ENCODE assay signal across 9 cellular contexts in genomic region chr16:634996-635395, GRCh38. TPM values are rescaled to one million over a fixed set of nuclear protein-coding genes. Genes with fewer than 3 reads are reported as not detected.
DNase-seq lines count a peak whose midpoint lies in the region; ATAC-seq and TF ChIP-seq lines count a peak whose summit lies in the region.
"Had no signal": no experiment of that assay in that cellular context is flagged by ENCODE, and none has a peak within 500 bp of the region (broad histone marks: within the 10 kb centered on the region; RNA-seq: fewer than 3 reads in every experiment).

No MANE protein-coding gene starts in this region.

- H4K91ac ChIP-seq in mesenchymal stem cell (ENCODE audit: low read length), result peak overlapping the region; percentile 39

- in situ Hi-C loops in HAP-1 (cut with MboI; ENCODE audit: low sequenced_read_pairs), result no loop called here

- CTCF ChIA-PET in A673 (lab: Charles Lee), result no interaction called here

- no peak overlapping the region for H3K18ac ChIP-seq in mesenchymal stem cell (ENCODE audit: low read depth in 1 of 2, low read length in 2 of 2)

- peak overlapping the region; percentile 66 for H3K27ac Mint-ChIP-seq in activated naive CD8-positive, alpha-beta T cell treated with anti-CD3 and anti-CD28 coated beads for 36 hours

- H3K4me3 Mint-ChIP-seq in activated naive CD8-positive, alpha-beta T cell treated with anti-CD3 and anti-CD28 coated beads for 36 hours, result peak overlapping the region; percentile 87

- POLR2A ChIA-PET in A673 (lab: Charles Lee; ENCODE audit: low non-redundant PET), result no interaction called here

- H3K9me3 ChIP-seq in A673 (ENCODE audit: low read depth, low read length, poor library complexity, severe bottlenecking), result no peaks in the 10 kb centered on the region
- no peaks in the 10 kb centered on the region for H3K9me3 ChIP-seq in HAP-1
- H3K9me3 ChIP-seq in mesenchymal stem cell (ENCODE audit: control insufficient read depth, low read length), result no peaks in the 10 kb centered on the region
- H3K9me3 ChIP-seq: uterus had no signal

- H3K27me3 Mint-ChIP-seq in activated naive CD8-positive, alpha-beta T cell treated with anti-CD3 and anti-CD28 coated beads for 36 hours, result peaks cover 5% of the 10 kb centered on the region

- H3K4me3 ChIP-seq in A673 (ENCODE audit: low read depth, low read length, poor library complexity, severe bottlenecking), result peak overlapping the region; percentile 95
- peak overlapping the region; percentile 93 for H3K4me3 ChIP-seq in HAP-1
- H3K4me3 ChIP-seq in mesenchymal stem cell (ENCODE audit: insufficient read depth in 1 of 2, low read depth in 1 of 2, low read length in 2 of 2), result peak overlapping the region in 1 of 2 experiments; percentile 81

- H3K23ac ChIP-seq in mesenchymal stem cell (ENCODE audit: low read length in 2 of 2), result no peak overlapping the region

- no peak for ATAC-seq in left colon
- ATAC-seq in HG02981 (IDR thresholded peaks at IDR 0.05; ENCODE audit: unreplicated experiment), result no peak

- no peak overlapping the region for H3K14ac ChIP-seq in mesenchymal stem cell (ENCODE audit: low read length in 2 of 2)

- H3K4ac ChIP-seq in mesenchymal stem cell (ENCODE audit: low read depth in 1 of 2, low read length in 2 of 2), result no peak overlapping the region

- no peak overlapping the region for H3K4me2 ChIP-seq in mesenchymal stem cell (ENCODE audit: low read length, poor library complexity, severe bottlenecking)

- H2BK15ac ChIP-seq in mesenchymal stem cell (ENCODE audit: low read depth, poor library complexity, severe bottlenecking), result no peak overlapping the region

- intact Hi-C loops in A673 (cut with micrococcal nuclease; ENCODE audit: unreplicated experiment), result loop anchor here (5.0 kb wide), 1 partner anchor 48 kb away; no protein-coding TSS in a partner anchor
- intact Hi-C loops in left colon (cut with DNase I, micrococcal nuclease), result no loop called here

- no peak overlapping the region for H2BK5ac ChIP-seq in mesenchymal stem cell (ENCODE audit: low read depth, low read length, poor library complexity, severe bottlenecking)

- H3K4me1 ChIP-seq in A673 (ENCODE audit: insufficient read depth, low read length, poor library complexity, severe bottlenecking) (no peaks in the 10 kb centered on the region), HAP-1 (peaks cover 5% of the 10 kb centered on the region; the same call in 1 of the 2 replicates), mesenchymal stem cell (ENCODE audit: control insufficient read depth, insufficient read depth, low read depth, low read length) (peaks cover 43% of the 10 kb centered on the region)

- no peaks in the 10 kb centered on the region for H3K9me3 Mint-ChIP-seq in activated naive CD8-positive, alpha-beta T cell treated with anti-CD3 and anti-CD28 coated beads for 36 hours

- no TSS peak for BruUV-seq in A673 (replicated peaks; lab: Mats Ljungman, UMichigan)

- no peaks in the 10 kb centered on the region for H3K27me3 ChIP-seq in A673 (replicated peaks; ENCODE audit: insufficient read depth, low read depth, low read length, poor library complexity)
- H3K27me3 ChIP-seq in HAP-1 (ENCODE audit: low read depth), result no peaks in the 10 kb centered on the region
- no peaks in the 10 kb centered on the region for H3K27me3 ChIP-seq in mesenchymal stem cell (ENCODE audit: control insufficient read depth in 1 of 2, insufficient read depth in 1 of 2, low read length in 2 of 2)
- H3K27me3 ChIP-seq: uterus had no signal

- H2AFZ ChIP-seq in mesenchymal stem cell (ENCODE audit: low read depth, low read length), result no peak overlapping the region

- DNase-seq in A673 (ENCODE audit: low spot score), result no peak
- no peak for DNase-seq in HAP-1 (ENCODE audit: low spot score in 2 of 2)
- DNase-seq in activated naive CD8-positive, alpha-beta T cell treated with anti-CD3 and anti-CD28 coated beads for 36 hours, result no peak
- DNase-seq in mesenchymal stem cell, result no peak
- DNase-seq in NCI-H2227 (lab: John Stamatoyannopoulos, UW; ENCODE audit: unreplicated experiment), result no peak
- no peak for DNase-seq in left colon
- DNase-seq in dermis blood vessel endothelial cell, result no peak
- DNase-seq: uterus had no signal

- H2BK120ac ChIP-seq in mesenchymal stem cell (ENCODE audit: low read depth, low read length), result no peak overlapping the region

- TF ChIP-seq CTCF in A673 (conservative IDR thresholded peaks at IDR 0.05; ENCODE audit: low read depth, low read length), result no peak

- H4K8ac ChIP-seq in mesenchymal stem cell (ENCODE audit: low read length), result peak overlapping the region; percentile 8

- H3K36me3 Mint-ChIP-seq in activated naive CD8-positive, alpha-beta T cell treated with anti-CD3 and anti-CD28 coated beads for 36 hours, result peaks cover 5% of the 10 kb centered on the region

- no peak overlapping the region for H2BK12ac ChIP-seq in mesenchymal stem cell (ENCODE audit: low read length in 2 of 2)

- peaks cover 19% of the 10 kb centered on the region for H3K79me1 ChIP-seq in mesenchymal stem cell (replicated peaks; ENCODE audit: low read length, poor library complexity, severe bottlenecking)

- H3K36me3 ChIP-seq in A673 (ENCODE audit: insufficient read depth, low read length, poor library complexity, severe bottlenecking) (no peaks in the 10 kb centered on the region), HAP-1 (replicated peaks) (peaks cover 16% of the 10 kb centered on the region), mesenchymal stem cell (ENCODE audit: control insufficient read depth in 1 of 2, insufficient read depth in 2 of 2, low read depth in 1 of 2, low read length in 2 of 2) (peaks cover 3 to 33% of the 10 kb centered on the region in 2 experiments)
- H3K36me3 ChIP-seq: uterus had no signal

- peak overlapping the region; percentile 91 for H3K9ac ChIP-seq in mesenchymal stem cell (ENCODE audit: low read length)

- 91% methylated on average over 7 of the region's 7 CpGs for WGBS in mesenchymal stem cell

- H2AK5ac ChIP-seq in mesenchymal stem cell (ENCODE audit: low read length, severe bottlenecking), result no peak overlapping the region

- H3K27ac ChIP-seq in A673 (ENCODE audit: low read depth, low read length, poor library complexity, severe bottlenecking), result peak overlapping the region; percentile 94
- no peak overlapping the region for H3K27ac ChIP-seq in mesenchymal stem cell (ENCODE audit: low read length, poor library complexity, severe bottlenecking)

- H3K4me1 Mint-ChIP-seq in activated naive CD8-positive, alpha-beta T cell treated with anti-CD3 and anti-CD28 coated beads for 36 hours, result peaks cover 7% of the 10 kb centered on the region

RNA-seq across cellular contexts. Expression of gene METTL26, which starts 1.1 kb away (rescaled TPM):
- total RNA-seq in A673 (2021) (136 and 138 TPM in 2 replicates), left colon (10 to 100 TPM; 42.0 to 52.0 TPM), dermis blood vessel endothelial cell (76.4 and 83.6 TPM in 2 replicates)
- 100 to 1,000 TPM; 127 to 128 TPM for total RNA-seq in activated naive CD8-positive, alpha-beta T cell treated with anti-CD3 and anti-CD28 coated beads for 36 hours
- polyA plus RNA-seq in mesenchymal stem cell (2013, experiment 1 of 2), result 58.3 TPM
- polyA plus RNA-seq in mesenchymal stem cell (2013, experiment 2 of 2), result 56.5 TPM

RNA-seq across cellular contexts. Expression of gene WFIKKN1, which starts 4.2 kb away (rescaled TPM):
- total RNA-seq in A673 (2021) (1.7 and 1.8 TPM in 2 replicates), left colon (1 to 10 TPM in 1 of 2 donors, under 1 TPM in 1; 0.64 to 3.6 TPM), dermis blood vessel endothelial cell (0.14 and 0.17 TPM in 2 replicates)
- total RNA-seq in activated naive CD8-positive, alpha-beta T cell treated with anti-CD3 and anti-CD28 coated beads for 36 hours, result under 1 TPM in 1 of 2 experiments, not detected in 1; 0.10 TPM
- polyA plus RNA-seq in mesenchymal stem cell (2013, experiment 1 of 2), result 0.15 TPM
- polyA plus RNA-seq in mesenchymal stem cell (2013, experiment 2 of 2), result 0.23 TPM

RNA-seq across cellular contexts. Expression of gene MCRIP2, which starts 6.6 kb away (rescaled TPM):
- total RNA-seq in A673 (2021), result 22.4 and 27.1 TPM in 2 replicates
- total RNA-seq in activated naive CD8-positive, alpha-beta T cell treated with anti-CD3 and anti-CD28 coated beads for 36 hours, result 10 to 100 TPM; 56.0 to 60.3 TPM
- 27.2 TPM for polyA plus RNA-seq in mesenchymal stem cell (2013, experiment 1 of 2)
- 29.7 TPM for polyA plus RNA-seq in mesenchymal stem cell (2013, experiment 2 of 2)
- total RNA-seq in left colon, result 100 to 1,000 TPM in 1 of 2 donors, 10 to 100 TPM in 1; 98.5 to 161 TPM
- 11.2 and 12.6 TPM in 2 replicates for total RNA-seq in dermis blood vessel endothelial cell

RNA-seq across cellular contexts. Expression of gene WDR90, which starts 14.2 kb away (rescaled TPM):
- total RNA-seq in A673 (2021) (143 and 147 TPM in 2 replicates), left colon (10 to 100 TPM; 28.3 to 57.6 TPM), dermis blood vessel endothelial cell (10.7 and 15.1 TPM in 2 replicates)
- 10 to 100 TPM; 84.5 to 86.0 TPM for total RNA-seq in activated naive CD8-positive, alpha-beta T cell treated with anti-CD3 and anti-CD28 coated beads for 36 hours
- polyA plus RNA-seq in mesenchymal stem cell (2013, experiment 1 of 2), result 7.4 TPM
- polyA plus RNA-seq in mesenchymal stem cell (2013, experiment 2 of 2), result 6.5 TPM

RNA-seq across cellular contexts. Expression of gene RHOT2, which starts 32.9 kb away (rescaled TPM):
- total RNA-seq in A673 (2021), result 184 and 193 TPM in 2 replicates
- total RNA-seq in activated naive CD8-positive, alpha-beta T cell treated with anti-CD3 and anti-CD28 coated beads for 36 hours, result 100 to 1,000 TPM; 123 to 128 TPM
- 61.9 TPM for polyA plus RNA-seq in mesenchymal stem cell (2013, experiment 1 of 2)
- polyA plus RNA-seq in mesenchymal stem cell (2013, experiment 2 of 2), result 56.8 TPM
- 100 to 1,000 TPM; 118 to 158 TPM for total RNA-seq in left colon
- total RNA-seq in dermis blood vessel endothelial cell, result 32.9 and 49.0 TPM in 2 replicates
